In genomic region chr19:18933297-18933696, GRCh38 we compare ENCODE assay signal across 1 cellular context.
TF ChIP-seq lines count a peak whose summit lies in the region.

No MANE protein-coding gene starts in this region.

TF ChIP-seq in WTC11, 78 proteins besides CTCF, POLR2A, EP300 and RAD21 (continued from another document):
- TF ChIP-seq, protein P1, sequence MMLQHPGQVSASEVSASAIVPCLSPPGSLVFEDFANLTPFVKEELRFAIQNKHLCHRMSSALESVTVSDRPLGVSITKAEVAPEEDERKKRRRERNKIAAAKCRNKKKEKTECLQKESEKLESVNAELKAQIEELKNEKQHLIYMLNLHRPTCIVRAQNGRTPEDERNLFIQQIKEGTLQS (CRISPR knock-in tag; conservative IDR thresholded peaks at IDR 0.05): no peak
- TF ChIP-seq CDX4 (CRISPR knock-in tag; IDR thresholded peaks at IDR 0.05; ENCODE audit: borderline replicate concordance): no peak
- TF ChIP-seq FOXJ3 (CRISPR knock-in tag; IDR thresholded peaks at IDR 0.05; ENCODE audit: borderline replicate concordance): no peak
- TF ChIP-seq CREM (CRISPR knock-in tag; IDR thresholded peaks at IDR 0.05): no peak
- TF ChIP-seq, protein P2, sequence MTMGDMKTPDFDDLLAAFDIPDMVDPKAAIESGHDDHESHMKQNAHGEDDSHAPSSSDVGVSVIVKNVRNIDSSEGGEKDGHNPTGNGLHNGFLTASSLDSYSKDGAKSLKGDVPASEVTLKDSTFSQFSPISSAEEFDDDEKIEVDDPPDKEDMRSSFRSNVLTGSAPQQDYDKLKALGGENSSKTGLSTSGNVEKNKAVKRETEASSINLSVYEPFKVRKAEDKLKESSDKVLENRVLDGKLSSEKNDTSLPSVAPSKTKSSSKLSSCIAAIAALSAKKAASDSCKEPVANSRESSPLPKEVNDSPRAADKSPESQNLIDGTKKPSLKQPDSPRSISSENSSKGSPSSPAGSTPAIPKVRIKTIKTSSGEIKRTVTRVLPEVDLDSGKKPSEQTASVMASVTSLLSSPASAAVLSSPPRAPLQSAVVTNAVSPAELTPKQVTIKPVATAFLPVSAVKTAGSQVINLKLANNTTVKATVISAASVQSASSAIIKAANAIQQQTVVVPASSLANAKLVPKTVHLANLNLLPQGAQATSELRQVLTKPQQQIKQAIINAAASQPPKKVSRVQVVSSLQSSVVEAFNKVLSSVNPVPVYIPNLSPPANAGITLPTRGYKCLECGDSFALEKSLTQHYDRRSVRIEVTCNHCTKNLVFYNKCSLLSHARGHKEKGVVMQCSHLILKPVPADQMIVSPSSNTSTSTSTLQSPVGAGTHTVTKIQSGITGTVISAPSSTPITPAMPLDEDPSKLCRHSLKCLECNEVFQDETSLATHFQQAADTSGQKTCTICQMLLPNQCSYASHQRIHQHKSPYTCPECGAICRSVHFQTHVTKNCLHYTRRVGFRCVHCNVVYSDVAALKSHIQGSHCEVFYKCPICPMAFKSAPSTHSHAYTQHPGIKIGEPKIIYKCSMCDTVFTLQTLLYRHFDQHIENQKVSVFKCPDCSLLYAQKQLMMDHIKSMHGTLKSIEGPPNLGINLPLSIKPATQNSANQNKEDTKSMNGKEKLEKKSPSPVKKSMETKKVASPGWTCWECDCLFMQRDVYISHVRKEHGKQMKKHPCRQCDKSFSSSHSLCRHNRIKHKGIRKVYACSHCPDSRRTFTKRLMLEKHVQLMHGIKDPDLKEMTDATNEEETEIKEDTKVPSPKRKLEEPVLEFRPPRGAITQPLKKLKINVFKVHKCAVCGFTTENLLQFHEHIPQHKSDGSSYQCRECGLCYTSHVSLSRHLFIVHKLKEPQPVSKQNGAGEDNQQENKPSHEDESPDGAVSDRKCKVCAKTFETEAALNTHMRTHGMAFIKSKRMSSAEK (CRISPR knock-in tag; IDR thresholded peaks at IDR 0.05; ENCODE audit: borderline replicate concordance): no peak
- TF ChIP-seq EMX1 (CRISPR knock-in tag; IDR thresholded peaks at IDR 0.05): no peak
- TF ChIP-seq GRHL2 (CRISPR knock-in tag; IDR thresholded peaks at IDR 0.05; ENCODE audit: insufficient replicate concordance, severe bottlenecking): no peak
- no peak for TF ChIP-seq NFYB (CRISPR knock-in tag; conservative IDR thresholded peaks at IDR 0.05; ENCODE audit: low read depth)
- no peak for TF ChIP-seq ATF1 (CRISPR knock-in tag; IDR thresholded peaks at IDR 0.05)
- no peak for TF ChIP-seq ZNF121 (CRISPR knock-in tag; IDR thresholded peaks at IDR 0.05)
